Comparison of ENCODE assay signal across 2 cellular contexts in genomic region chr2:150097402-150097801, GRCh38.
TF ChIP-seq lines count a peak whose summit lies in the region.

No MANE protein-coding gene starts in this region.

TF ChIP-seq in HepG2, 621 proteins besides CTCF, POLR2A, EP300 and RAD21:
- TF ChIP-seq ZNF589 (CRISPR knock-in tag; conservative IDR thresholded peaks at IDR 0.05), result no peak
- peak; percentile 51 to 77; a peak in 3 of 4 replicates for TF ChIP-seq MAFK (conservative IDR thresholded peaks at IDR 0.05 in 1 of 2, IDR thresholded peaks at IDR 0.05 in 1 of 2; ENCODE audit: low read length in 2 of 2)
- peak; percentile 61 for TF ChIP-seq MAFF (IDR thresholded peaks at IDR 0.05; ENCODE audit: low read depth, low read length)
TF ChIP-seq in HepG2: peak in this region for 2.

TF ChIP-seq in endothelial cell of umbilical vein, 7 proteins besides CTCF, POLR2A, EP300 and RAD21:
- TF ChIP-seq MAX (IDR thresholded peaks at IDR 0.05; ENCODE audit: insufficient read depth, insufficient read length) (no peak), GATA2 (IDR thresholded peaks at IDR 0.05; ENCODE audit: insufficient read depth, insufficient read length, low read depth, low read length) (no peak), MYC (IDR thresholded peaks at IDR 0.05; ENCODE audit: low read depth, low read length) (no peak), EZH2 (IDR thresholded peaks at IDR 0.05; ENCODE audit: borderline replicate concordance, low read depth, low read length, severe bottlenecking) (no peak), POLR2AphosphoS5 (IDR thresholded peaks at IDR 0.05; ENCODE audit: insufficient read depth, low read depth, low read length) (no peak), JUN (IDR thresholded peaks at IDR 0.05; ENCODE audit: borderline replicate concordance, insufficient read depth, insufficient read length, low read depth) (no peak), FOS (IDR thresholded peaks at IDR 0.05; ENCODE audit: borderline replicate concordance, insufficient read depth, low read length) (no peak)
